Comparison of ENCODE assay signal across 8 cellular contexts in genomic region chr1:109397451-109398342, GRCh38. TPM values are rescaled to one million over a fixed set of nuclear protein-coding genes. Genes with fewer than 3 reads are reported as not detected.
DNase-seq lines count a peak whose midpoint lies in the region; ATAC-seq, FAIRE-seq and TF ChIP-seq lines count a peak whose summit lies in the region.

Gene SORT1, minus strand, starts transcription at chr1:109397918. Its CDS starts 26 bp downstream, at chr1:109397892.

- 1 to 3% methylated on average over 8 to 28 of the region's 121 CpGs for WGBS in upper lobe of left lung, 2 donors

- H3K27ac ChIP-seq in ascending aorta (peak within 1 kb of the TSS; percentile 90 to 91), upper lobe of left lung (peak within 1 kb of the TSS; percentile 76 to 92 (median 80))

- H3K4me3 ChIP-seq in ascending aorta (peak within 1 kb of the TSS; percentile 77 to 83), upper lobe of left lung (peak within 1 kb of the TSS; percentile 65 to 98 (median 72))

- TF ChIP-seq EP300 in upper lobe of left lung (IDR thresholded peaks at IDR 0.05) = no peak

- peak in 3 of 4 donors; percentile 40 to 86 (median 67) for TF ChIP-seq POLR2A in upper lobe of left lung (IDR thresholded peaks at IDR 0.05)

- FAIRE-seq in G401.6 (lab: Jason Lieb, UNC) = peak; percentile 36

- DNase-seq in NCI-H146 treated with DMSO at 0.1 percent for 48 hours (lab: John Stamatoyannopoulos, UW; ENCODE audit: unreplicated experiment) = peak; percentile 90
- peak; percentile 31 for DNase-seq in T-helper 22 cell (ENCODE audit: low read depth)
- peak; percentile 66 to 93 for DNase-seq in ascending aorta (ENCODE audit: low spot score in 2 of 2)
- DNase-seq in left ventricle myocardium superior = peak; percentile 92
- DNase-seq in posterior vena cava (ENCODE audit: low spot score) = peak; percentile 92
- DNase-seq in upper lobe of left lung = peak; percentile 92 to 95

- peak in 2 of 3 experiments; percentile 3 to 44 for TF ChIP-seq CTCF in ascending aorta (IDR thresholded peaks at IDR 0.05)
- TF ChIP-seq CTCF in upper lobe of left lung (IDR thresholded peaks at IDR 0.05) = peak in 4 of 6 experiments; percentile 32 to 56 (median 38)

- ATAC-seq in HG02623 (IDR thresholded peaks at IDR 0.05; ENCODE audit: unreplicated experiment) (peak; percentile 80), left ventricle myocardium superior (peak; percentile 89), upper lobe of left lung (ENCODE audit: low FRiP score in 2 of 2) (peak; percentile 95 to 96)

- H3K4me1 ChIP-seq in ascending aorta (peaks cover 0 to 11% of the 10 kb centered on the region in 2 donors), upper lobe of left lung (peaks cover 39 to 55% (median 47%) of the 10 kb centered on the region in 4 donors)

- intact Hi-C loops in ascending aorta (cut with DNase I) (loop anchor here (1.0 to 5.0 kb wide), 2 partner anchors 114 to 320 kb away; partner anchors contain the start of genes PSRC1 and TAF13), left ventricle myocardium superior (cut with micrococcal nuclease) (no loop called here), posterior vena cava (cut with DNase I) (loop anchor here (2.0 to 5.0 kb wide), 3 partner anchors 40 to 121 kb away; no protein-coding TSS in a partner anchor)

- H3K27me3 ChIP-seq in ascending aorta (no peaks in the 10 kb centered on the region), upper lobe of left lung (no peaks in the 10 kb centered on the region)

- H3K9me3 ChIP-seq in ascending aorta (no peaks in the 10 kb centered on the region), upper lobe of left lung (no peaks in the 10 kb centered on the region)

- H3K36me3 ChIP-seq in ascending aorta (peaks cover 5 to 10% of the 10 kb centered on the region in 2 donors), upper lobe of left lung (peaks cover 0 to 22% (median 10%) of the 10 kb centered on the region in 4 donors)

RNA-seq across cellular contexts. Expression of gene SORT1, which starts in this region (rescaled TPM):
- 111 TPM for total RNA-seq in ascending aorta
- total RNA-seq in left ventricle myocardium superior = 117 TPM
- total RNA-seq in posterior vena cava = 100 to 1,000 TPM; 102 to 125 TPM
- 100 to 1,000 TPM; 105 to 222 (median 116) TPM for total RNA-seq in upper lobe of left lung

Comparison
In these comparisons a context has a peak if more than half of its experiments do, and no peak if none do; other contexts are left out.
1. Peak in every context shown above with its lines: DNase-seq, ATAC-seq, H3K4me3 ChIP-seq and H3K27ac ChIP-seq.
2. DNase-seq: peak in every context shown above with its lines; median percentile 94 in upper lobe of left lung; 92 in left ventricle myocardium superior; 92 in posterior vena cava; 90 in NCI-H146 treated with DMSO at 0.1 percent for 48 hours; 80 in ascending aorta; 31 in T-helper 22 cell.